2 cellular contexts compared by ENCODE assay signal in the genomic region with DNA sequence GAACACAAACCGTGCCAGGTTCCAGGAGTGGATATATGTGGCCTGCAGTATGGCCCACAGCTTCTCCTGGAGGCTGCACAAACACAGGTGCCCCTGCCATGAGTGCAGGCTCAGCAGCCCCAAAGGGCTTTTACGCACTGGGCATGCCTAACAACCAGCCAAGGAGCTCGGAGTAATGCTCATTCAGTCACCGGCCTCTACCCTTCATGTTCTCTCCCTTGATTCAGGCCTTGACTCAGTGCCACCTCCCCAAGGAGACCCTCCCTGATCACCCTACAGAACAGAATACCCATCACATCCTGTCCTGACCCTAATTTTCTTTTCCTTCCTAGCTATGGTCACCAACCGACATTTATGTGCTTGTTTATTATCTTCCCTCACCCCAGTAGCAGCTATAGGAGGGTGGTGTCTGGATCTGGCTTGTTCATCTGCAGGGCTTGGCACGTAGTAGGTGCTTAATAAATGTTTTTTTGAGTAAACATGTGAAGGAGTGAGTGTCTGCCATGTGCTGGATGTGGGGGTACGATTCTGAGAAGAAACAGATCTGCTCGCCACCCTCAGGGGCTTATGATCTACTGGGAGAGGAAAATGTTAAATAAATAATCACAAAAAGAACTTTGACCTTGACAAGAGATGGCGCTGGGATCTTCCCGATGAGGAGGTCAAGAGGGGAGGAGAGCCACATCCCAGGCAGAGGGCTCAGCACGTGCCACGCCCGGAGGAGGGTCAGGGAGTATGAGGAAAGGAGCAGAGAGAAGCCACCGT.
TF ChIP-seq lines count a peak whose summit lies in the region.

No MANE protein-coding gene starts in this region.

TF ChIP-seq in GM23338, 12 proteins besides CTCF, POLR2A, EP300 and RAD21 (continued from another document):
- TF ChIP-seq EZH2 (IDR thresholded peaks at IDR 0.05; ENCODE audit: low read depth, unreplicated experiment) (no peak), EZH2phosphoT487 (IDR thresholded peaks at IDR 0.05; ENCODE audit: unreplicated experiment) (no peak)

TF ChIP-seq in HepG2, 621 proteins besides CTCF, POLR2A, EP300 and RAD21 (continued from another document and continues in another):
- TF ChIP-seq ATF6 (CRISPR knock-in tag; conservative IDR thresholded peaks at IDR 0.05) (no peak), SP5 (CRISPR knock-in tag; IDR thresholded peaks at IDR 0.05; ENCODE audit: borderline replicate concordance, low read depth) (peak; percentile 53), ZNF674 (CRISPR knock-in tag; IDR thresholded peaks at IDR 0.05; ENCODE audit: low read depth) (no peak), CREM (IDR thresholded peaks at IDR 0.05) (no peak), CREM (CRISPR knock-in tag; IDR thresholded peaks at IDR 0.05) (no peak), ZNF263 (CRISPR knock-in tag; IDR thresholded peaks at IDR 0.05) (peak; percentile 59), PHF21A (CRISPR knock-in tag; IDR thresholded peaks at IDR 0.05) (peak; percentile 21; the same call in 1 of the 2 replicates), ZC3H4 (CRISPR knock-in tag; IDR thresholded peaks at IDR 0.05; ENCODE audit: borderline replicate concordance) (no peak), DNMT1 (CRISPR knock-in tag; IDR thresholded peaks at IDR 0.05) (no peak), ZBTB3 (CRISPR knock-in tag; IDR thresholded peaks at IDR 0.05; ENCODE audit: borderline replicate concordance, low read depth) (no peak), MAFG (CRISPR knock-in tag; IDR thresholded peaks at IDR 0.05) (no peak), ZKSCAN1 (IDR thresholded peaks at IDR 0.05; ENCODE audit: low read length) (peak; percentile 94), ZNF431 (CRISPR knock-in tag; IDR thresholded peaks at IDR 0.05; ENCODE audit: borderline replicate concordance, low read depth) (no peak), ZBTB8A (CRISPR knock-in tag; IDR thresholded peaks at IDR 0.05; ENCODE audit: borderline replicate concordance, low read depth) (no peak), CHD4 (IDR thresholded peaks at IDR 0.05; ENCODE audit: borderline replicate concordance, low read length) (0 out of 2 replicates have a peak, but pooled peaks have one; percentile 17), ONECUT2 (CRISPR knock-in tag; IDR thresholded peaks at IDR 0.05) (no peak), ZFP36 (IDR thresholded peaks at IDR 0.05; ENCODE audit: borderline replicate concordance, low read depth, low read length, partially characterized antibody) (no peak), ZBTB40 (IDR thresholded peaks at IDR 0.05) (no peak), ZBTB40 (CRISPR knock-in tag; IDR thresholded peaks at IDR 0.05) (peak; percentile 14; the same call in 1 of the 2 replicates)
- TF ChIP-seq, protein P1, sequence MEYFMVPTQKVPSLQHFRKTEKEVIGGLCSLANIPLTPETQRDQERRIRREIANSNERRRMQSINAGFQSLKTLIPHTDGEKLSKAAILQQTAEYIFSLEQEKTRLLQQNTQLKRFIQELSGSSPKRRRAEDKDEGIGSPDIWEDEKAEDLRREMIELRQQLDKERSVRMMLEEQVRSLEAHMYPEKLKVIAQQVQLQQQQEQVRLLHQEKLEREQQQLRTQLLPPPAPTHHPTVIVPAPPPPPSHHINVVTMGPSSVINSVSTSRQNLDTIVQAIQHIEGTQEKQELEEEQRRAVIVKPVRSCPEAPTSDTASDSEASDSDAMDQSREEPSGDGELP (IDR thresholded peaks at IDR 0.05; ENCODE audit: borderline replicate concordance, low read depth), result no peak
- TF ChIP-seq, protein P2, sequence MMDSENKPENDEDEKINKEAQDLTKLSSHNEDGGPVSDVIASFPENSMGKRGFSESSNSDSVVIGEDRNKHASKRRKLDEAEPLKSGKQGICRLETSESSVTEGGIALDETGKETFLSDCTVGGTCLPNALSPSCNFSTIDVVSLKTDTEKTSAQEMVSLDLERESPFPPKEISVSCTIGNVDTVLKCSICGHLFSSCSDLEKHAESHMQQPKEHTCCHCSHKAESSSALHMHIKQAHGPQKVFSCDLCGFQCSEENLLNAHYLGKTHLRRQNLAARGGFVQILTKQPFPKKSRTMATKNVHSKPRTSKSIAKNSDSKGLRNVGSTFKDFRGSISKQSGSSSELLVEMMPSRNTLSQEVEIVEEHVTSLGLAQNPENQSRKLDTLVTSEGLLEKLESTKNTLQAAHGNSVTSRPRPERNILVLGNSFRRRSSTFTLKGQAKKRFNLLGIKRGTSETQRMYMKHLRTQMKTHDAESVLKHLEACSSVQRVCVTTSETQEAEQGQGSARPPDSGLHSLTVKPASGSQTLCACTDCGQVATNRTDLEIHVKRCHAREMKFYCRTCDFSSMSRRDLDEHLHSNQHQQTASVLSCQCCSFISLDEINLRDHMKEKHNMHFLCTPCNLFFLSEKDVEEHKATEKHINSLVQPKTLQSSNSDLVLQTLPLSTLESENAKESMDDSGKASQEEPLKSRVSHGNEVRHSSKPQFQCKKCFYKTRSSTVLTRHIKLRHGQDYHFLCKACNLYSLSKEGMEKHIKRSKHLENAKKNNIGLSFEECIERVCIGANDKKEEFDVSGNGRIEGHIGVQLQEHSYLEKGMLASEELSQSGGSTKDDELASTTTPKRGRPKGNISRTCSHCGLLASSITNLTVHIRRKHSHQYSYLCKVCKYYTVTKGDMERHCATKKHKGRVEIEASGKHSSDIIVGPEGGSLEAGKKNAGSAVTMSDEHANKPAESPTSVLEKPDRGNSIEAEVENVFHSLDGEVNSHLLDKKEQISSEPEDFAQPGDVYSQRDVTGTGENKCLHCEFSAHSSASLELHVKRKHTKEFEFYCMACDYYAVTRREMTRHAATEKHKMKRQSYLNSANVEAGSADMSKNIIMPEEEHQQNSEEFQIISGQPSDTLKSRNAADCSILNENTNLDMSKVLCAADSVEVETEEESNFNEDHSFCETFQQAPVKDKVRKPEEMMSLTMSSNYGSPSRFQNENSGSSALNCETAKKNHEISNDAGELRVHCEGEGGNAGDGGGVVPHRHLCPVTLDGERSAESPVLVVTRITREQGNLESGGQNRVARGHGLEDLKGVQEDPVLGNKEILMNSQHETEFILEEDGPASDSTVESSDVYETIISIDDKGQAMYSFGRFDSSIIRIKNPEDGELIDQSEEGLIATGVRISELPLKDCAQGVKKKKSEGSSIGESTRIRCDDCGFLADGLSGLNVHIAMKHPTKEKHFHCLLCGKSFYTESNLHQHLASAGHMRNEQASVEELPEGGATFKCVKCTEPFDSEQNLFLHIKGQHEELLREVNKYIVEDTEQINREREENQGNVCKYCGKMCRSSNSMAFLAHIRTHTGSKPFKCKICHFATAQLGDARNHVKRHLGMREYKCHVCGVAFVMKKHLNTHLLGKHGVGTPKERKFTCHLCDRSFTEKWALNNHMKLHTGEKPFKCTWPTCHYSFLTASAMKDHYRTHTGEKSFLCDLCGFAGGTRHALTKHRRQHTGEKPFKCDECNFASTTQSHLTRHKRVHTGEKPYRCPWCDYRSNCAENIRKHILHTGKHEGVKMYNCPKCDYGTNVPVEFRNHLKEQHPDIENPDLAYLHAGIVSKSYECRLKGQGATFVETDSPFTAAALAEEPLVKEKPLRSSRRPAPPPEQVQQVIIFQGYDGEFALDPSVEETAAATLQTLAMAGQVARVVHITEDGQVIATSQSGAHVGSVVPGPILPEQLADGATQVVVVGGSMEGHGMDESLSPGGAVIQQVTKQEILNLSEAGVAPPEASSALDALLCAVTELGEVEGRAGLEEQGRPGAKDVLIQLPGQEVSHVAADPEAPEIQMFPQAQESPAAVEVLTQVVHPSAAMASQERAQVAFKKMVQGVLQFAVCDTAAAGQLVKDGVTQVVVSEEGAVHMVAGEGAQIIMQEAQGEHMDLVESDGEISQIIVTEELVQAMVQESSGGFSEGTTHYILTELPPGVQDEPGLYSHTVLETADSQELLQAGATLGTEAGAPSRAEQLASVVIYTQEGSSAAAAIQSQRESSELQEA (CRISPR knock-in tag; IDR thresholded peaks at IDR 0.05; ENCODE audit: not compliant biosample characterization), result no peak
- TF ChIP-seq, protein P3, sequence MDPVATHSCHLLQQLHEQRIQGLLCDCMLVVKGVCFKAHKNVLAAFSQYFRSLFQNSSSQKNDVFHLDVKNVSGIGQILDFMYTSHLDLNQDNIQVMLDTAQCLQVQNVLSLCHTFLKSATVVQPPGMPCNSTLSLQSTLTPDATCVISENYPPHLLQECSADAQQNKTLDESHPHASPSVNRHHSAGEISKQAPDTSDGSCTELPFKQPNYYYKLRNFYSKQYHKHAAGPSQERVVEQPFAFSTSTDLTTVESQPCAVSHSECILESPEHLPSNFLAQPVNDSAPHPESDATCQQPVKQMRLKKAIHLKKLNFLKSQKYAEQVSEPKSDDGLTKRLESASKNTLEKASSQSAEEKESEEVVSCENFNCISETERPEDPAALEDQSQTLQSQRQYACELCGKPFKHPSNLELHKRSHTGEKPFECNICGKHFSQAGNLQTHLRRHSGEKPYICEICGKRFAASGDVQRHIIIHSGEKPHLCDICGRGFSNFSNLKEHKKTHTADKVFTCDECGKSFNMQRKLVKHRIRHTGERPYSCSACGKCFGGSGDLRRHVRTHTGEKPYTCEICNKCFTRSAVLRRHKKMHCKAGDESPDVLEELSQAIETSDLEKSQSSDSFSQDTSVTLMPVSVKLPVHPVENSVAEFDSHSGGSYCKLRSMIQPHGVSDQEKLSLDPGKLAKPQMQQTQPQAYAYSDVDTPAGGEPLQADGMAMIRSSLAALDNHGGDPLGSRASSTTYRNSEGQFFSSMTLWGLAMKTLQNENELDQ (CRISPR knock-in tag; IDR thresholded peaks at IDR 0.05; ENCODE audit: borderline replicate concordance), result no peak
